In the genomic region with DNA sequence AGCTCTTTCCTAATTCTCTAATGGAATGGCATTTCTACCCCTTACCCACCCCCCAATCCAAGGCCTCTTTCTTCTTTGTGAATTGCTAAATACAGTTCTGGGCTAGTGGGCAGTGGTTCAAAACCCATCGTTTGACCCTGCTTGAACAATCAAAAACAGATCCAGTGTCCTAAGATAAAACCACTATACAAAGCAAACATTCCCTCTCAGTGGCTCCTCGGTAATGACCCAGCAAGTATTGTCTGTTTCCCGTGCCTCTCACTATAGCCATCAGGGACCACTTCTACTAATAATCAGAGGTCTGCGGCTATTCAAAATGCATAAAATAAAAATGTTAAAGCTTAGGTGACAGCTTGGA, we compare ENCODE assay signal across 1 cellular context.
TF ChIP-seq lines count a peak whose summit lies in the region.

No MANE protein-coding gene starts in this region.

TF ChIP-seq in liver, 16 proteins besides CTCF, POLR2A, EP300 and RAD21 (continued from another document):
- TF ChIP-seq ZBTB33 (IDR thresholded peaks at IDR 0.05) (no peak), EGR1 (IDR thresholded peaks at IDR 0.05; ENCODE audit: low read depth in 2 of 2) (no peak), FOXA2 (IDR thresholded peaks at IDR 0.05) (no peak), HNF4A (conservative IDR thresholded peaks at IDR 0.05) (peak in 1 of 2 donors; percentile 62), SP1 (IDR thresholded peaks at IDR 0.05) (peak; percentile 37), NR2F2 (IDR thresholded peaks at IDR 0.05) (no peak)
TF ChIP-seq in liver: peak in this region for 3.
